16 cellular contexts compared by ENCODE assay signal in the genomic region with DNA sequence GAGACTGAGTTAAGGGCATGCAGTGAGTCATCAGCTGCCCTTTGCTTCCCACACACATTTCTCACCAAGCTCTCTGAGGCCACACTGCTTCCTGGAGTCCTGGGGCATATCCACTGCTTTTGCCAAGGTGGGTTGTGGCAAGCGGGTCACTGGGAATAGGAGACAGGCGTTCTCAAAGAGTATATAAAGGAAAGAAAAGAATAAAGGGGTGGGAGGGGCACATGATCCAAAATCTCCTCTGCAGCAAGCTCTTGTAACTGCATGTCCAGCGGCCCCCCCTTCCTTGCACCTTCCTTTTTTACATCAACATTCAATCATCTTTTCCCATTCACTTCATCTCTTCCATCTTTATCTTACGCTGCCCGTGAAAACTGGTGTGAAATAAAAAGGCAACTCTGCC.
DNase-seq lines count a peak whose midpoint lies in the region; TF ChIP-seq lines count a peak whose summit lies in the region.
"Had no signal": no experiment of that assay in that cellular context is flagged by ENCODE, and none has a peak within 500 bp of the region (broad histone marks: within the 10 kb centered on the region; RNA-seq: fewer than 3 reads in every experiment).

No MANE protein-coding gene starts in this region.

- H3K27me3 Mint-ChIP-seq in type B pancreatic cell = peaks cover 33% of the 10 kb centered on the region

- H3K9me3 Mint-ChIP-seq in type B pancreatic cell = no peaks in the 10 kb centered on the region
- H3K9me3 Mint-ChIP-seq: CD4-positive, alpha-beta T cell; CD8-positive, alpha-beta T cell had no signal

- no peak overlapping the region for H3K4me3 Mint-ChIP-seq in type B pancreatic cell
- H3K4me3 Mint-ChIP-seq: B cell; CD4-positive, alpha-beta T cell; CD8-positive, alpha-beta T cell had no signal

- DNase-seq in activated CD8-positive, alpha-beta memory T cell treated with anti-CD3 and anti-CD28 coated beads for 24 hours = peak; percentile 15
- DNase-seq in activated CD8-positive, alpha-beta memory T cell treated with anti-CD3 and anti-CD28 coated beads, Interleukin-2, amount 50 U/mL, for 4 hours = no peak
- peak; percentile 41 for DNase-seq in ecto neural progenitor cell (ENCODE audit: low spot score)
- DNase-seq in type B pancreatic cell (ENCODE audit: extremely low spot score, unreplicated experiment) = peak; percentile 16
- no peak for DNase-seq in DMS153 (lab: John Stamatoyannopoulos, UW)
- DNase-seq: AML-193; Caco-2; Calu3; CD4-positive, alpha-beta T cell; CD8-positive, alpha-beta T cell; DMS53; DMS79; DND-41; EL; GDM1 had no signal

- TF ChIP-seq CTCF in type B pancreatic cell (conservative IDR thresholded peaks at IDR 0.05) = no peak

- no peaks in the 10 kb centered on the region for H3K36me3 Mint-ChIP-seq in type B pancreatic cell
- H3K36me3 Mint-ChIP-seq: CD8-positive, alpha-beta T cell had no signal

- H3K4me1 Mint-ChIP-seq in type B pancreatic cell (ENCODE audit: unreplicated experiment) = peaks cover 5% of the 10 kb centered on the region
- H3K4me1 Mint-ChIP-seq: B cell had no signal

- no peak overlapping the region for H3K27ac Mint-ChIP-seq in type B pancreatic cell
- H3K27ac Mint-ChIP-seq: B cell; CD4-positive, alpha-beta T cell; CD8-positive, alpha-beta T cell had no signal

Comparison
In these comparisons a context has a peak if more than half of its experiments do, and no peak if none do; other contexts are left out.
1. DNase-seq: peak in activated CD8-positive, alpha-beta memory T cell treated with anti-CD3 and anti-CD28 coated beads for 24 hours (single experiment), ecto neural progenitor cell (single experiment) and type B pancreatic cell (single experiment); none in activated CD8-positive, alpha-beta memory T cell treated with anti-CD3 and anti-CD28 coated beads, Interleukin-2, amount 50 U/mL, for 4 hours (single experiment) and DMS153 (single experiment).